11 cellular contexts compared by ENCODE assay signal in the genomic region with DNA sequence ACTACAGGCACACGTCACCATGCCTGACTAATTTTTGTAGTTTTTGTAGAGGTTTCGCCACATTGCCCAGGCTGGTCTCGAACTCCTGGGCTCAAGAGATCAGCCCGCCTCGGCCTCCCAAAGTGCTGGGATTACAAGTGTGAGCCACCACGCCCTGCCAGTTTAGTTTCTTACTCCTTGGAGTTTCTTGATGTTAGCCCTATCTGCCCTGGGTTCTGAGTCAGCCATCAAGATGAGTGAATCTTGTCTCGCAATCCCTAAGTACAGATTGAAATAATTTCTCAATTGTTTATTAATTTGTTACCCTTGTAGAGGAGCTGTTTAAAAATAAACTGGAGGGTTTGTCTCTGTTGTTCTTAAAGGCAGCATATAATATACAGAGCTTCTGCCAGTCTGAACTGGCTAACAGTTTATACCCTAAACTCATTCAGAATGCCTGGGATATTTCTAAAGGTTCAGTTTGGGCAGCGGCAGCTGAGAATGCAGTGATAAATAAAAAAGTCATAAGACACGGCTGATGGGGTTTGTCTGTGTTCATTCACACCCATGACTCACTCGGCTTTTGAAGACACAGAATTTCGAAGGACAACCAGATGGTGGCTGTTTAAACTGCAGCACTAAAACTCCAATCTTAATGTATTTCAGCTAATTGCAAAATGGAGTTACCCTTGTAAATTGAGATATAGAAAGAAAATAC. TPM values are rescaled to one million over a fixed set of nuclear protein-coding genes. Genes with fewer than 3 reads are reported as not detected.
A peak's percentile ranks its signal among the peaks of the same experiment; 100 is the strongest.
DNase-seq lines count a peak whose midpoint lies in the region; ATAC-seq and TF ChIP-seq lines count a peak whose summit lies in the region.
"Had no signal": no experiment of that assay in that cellular context is flagged by ENCODE, and none has a peak within 500 bp of the region (broad histone marks: within the 10 kb centered on the region; RNA-seq: fewer than 3 reads in every experiment).

No MANE protein-coding gene starts in this region.

- intact Hi-C loops in esophagus squamous epithelium (cut with DNase I): no loop called here

- no peaks in the 10 kb centered on the region for H3K9me3 Mint-ChIP-seq in activated T-cell treated with anti-CD3 and anti-CD28 coated beads, Interleukin-2, amount 50 U/mL, for 72 hours

- H3K36me3 ChIP-seq in esophagus squamous epithelium: no peaks in the 10 kb centered on the region

- no peak for TF ChIP-seq CTCF in esophagus squamous epithelium (IDR thresholded peaks at IDR 0.05)
- no peak for TF ChIP-seq CTCF in omental fat pad (IDR thresholded peaks at IDR 0.05)

- H3K36me3 Mint-ChIP-seq in activated T-cell treated with anti-CD3 and anti-CD28 coated beads, Interleukin-2, amount 50 U/mL, for 72 hours (ENCODE audit: insufficient read depth in 2 of 2): no peaks in the 10 kb centered on the region

- no peaks in the 10 kb centered on the region for H3K9me3 ChIP-seq in esophagus squamous epithelium

- peaks cover 0 to 5% (median 0%) of the 10 kb centered on the region in 3 donors for H3K4me1 ChIP-seq in esophagus squamous epithelium

- no peak overlapping the region for H3K4me3 Mint-ChIP-seq in activated T-cell treated with anti-CD3 and anti-CD28 coated beads, Interleukin-2, amount 50 U/mL, for 72 hours
- H3K4me3 Mint-ChIP-seq: T-helper 17 cell had no signal

- TF ChIP-seq POLR2A in esophagus squamous epithelium (IDR thresholded peaks at IDR 0.05): no peak

- WGBS in esophagus squamous epithelium, 2 donors: 69 to 70% methylated on average over 11 of the region's 11 CpGs

- H3K27me3 Mint-ChIP-seq in activated T-cell treated with anti-CD3 and anti-CD28 coated beads, Interleukin-2, amount 50 U/mL, for 72 hours (ENCODE audit: low read depth): no peaks in the 10 kb centered on the region

- H3K27ac Mint-ChIP-seq in activated T-cell treated with anti-CD3 and anti-CD28 coated beads, Interleukin-2, amount 50 U/mL, for 72 hours: no peak overlapping the region
- H3K27ac Mint-ChIP-seq: T-helper 17 cell had no signal

- no peaks in the 10 kb centered on the region for H3K27me3 ChIP-seq in esophagus squamous epithelium

- peak; percentile 41 for ATAC-seq in omental fat pad (ENCODE audit: low FRiP score)
- ATAC-seq in HG02610 (IDR thresholded peaks at IDR 0.05; ENCODE audit: unreplicated experiment): no peak
- no peak for ATAC-seq in activated T-cell treated with anti-CD3 and anti-CD28 coated beads, Interleukin-2, amount 50 U/mL, for 72 hours (replicated peaks in 1 of 2)
- ATAC-seq: T-helper 17 cell had no signal

- H3K4me1 Mint-ChIP-seq in activated T-cell treated with anti-CD3 and anti-CD28 coated beads, Interleukin-2, amount 50 U/mL, for 72 hours (ENCODE audit: low read depth): no peaks in the 10 kb centered on the region
- H3K4me1 Mint-ChIP-seq: T-helper 17 cell had no signal

- peak; percentile 15 for DNase-seq in COLO668 (lab: John Stamatoyannopoulos, UW; ENCODE audit: unreplicated experiment)
- peak; percentile 80 for DNase-seq in NCI-H446 treated with DMSO at 0.1 percent for 48 hours (lab: John Stamatoyannopoulos, UW)
- DNase-seq in esophagus squamous epithelium (lab: John Stamatoyannopoulos, UW): no peak
- no peak for DNase-seq in omental fat pad (ENCODE audit: low spot score)
- DNase-seq in activated T-cell treated with anti-CD3 and anti-CD28 coated beads, Interleukin-2, amount 50 U/mL, for 72 hours: no peak
- DNase-seq in NCI-H2107 (lab: John Stamatoyannopoulos, UW): no peak
- no peak for DNase-seq in T-helper 9 cell
- DNase-seq: Calu3, NCI-H2227 treated with DMSO at 0.1 percent for 48 hours, T-helper 17 cell had no signal

- no peak overlapping the region for H3K4me3 ChIP-seq in esophagus squamous epithelium

- H3K27ac ChIP-seq in esophagus squamous epithelium: peak overlapping the region in 3 of 4 donors; percentile 18 to 40 (median 40)

RNA-seq across cellular contexts. Expression of a gene that starts 39.6 kb away (rescaled TPM):
- total RNA-seq in esophagus squamous epithelium (10 to 100 TPM in 2 of 4 donors, 1 to 10 TPM in 2; 1.9 to 26.1 (median 8.4) TPM), omental fat pad (10 to 100 TPM; 15.4 to 36.3 (median 30.7) TPM)
- under 1 TPM in 1 of 2 donors, not detected in 1; 0.17 TPM for total RNA-seq in activated T-cell treated with anti-CD3 and anti-CD28 coated beads, Interleukin-2, amount 50 U/mL, for 72 hours

Comparison
In these comparisons a context has a peak if more than half of its experiments do, and no peak if none do; other contexts are left out.
1. DNase-seq: peak in COLO668 (single experiment) and NCI-H446 treated with DMSO at 0.1 percent for 48 hours (single experiment); none in esophagus squamous epithelium (single experiment), omental fat pad (single experiment), activated T-cell treated with anti-CD3 and anti-CD28 coated beads, Interleukin-2, amount 50 U/mL, for 72 hours (0 of 2), NCI-H2107 (single experiment) and T-helper 9 cell (single experiment).